Comparison of ENCODE assay signal across 14 cellular contexts in the genomic region with DNA sequence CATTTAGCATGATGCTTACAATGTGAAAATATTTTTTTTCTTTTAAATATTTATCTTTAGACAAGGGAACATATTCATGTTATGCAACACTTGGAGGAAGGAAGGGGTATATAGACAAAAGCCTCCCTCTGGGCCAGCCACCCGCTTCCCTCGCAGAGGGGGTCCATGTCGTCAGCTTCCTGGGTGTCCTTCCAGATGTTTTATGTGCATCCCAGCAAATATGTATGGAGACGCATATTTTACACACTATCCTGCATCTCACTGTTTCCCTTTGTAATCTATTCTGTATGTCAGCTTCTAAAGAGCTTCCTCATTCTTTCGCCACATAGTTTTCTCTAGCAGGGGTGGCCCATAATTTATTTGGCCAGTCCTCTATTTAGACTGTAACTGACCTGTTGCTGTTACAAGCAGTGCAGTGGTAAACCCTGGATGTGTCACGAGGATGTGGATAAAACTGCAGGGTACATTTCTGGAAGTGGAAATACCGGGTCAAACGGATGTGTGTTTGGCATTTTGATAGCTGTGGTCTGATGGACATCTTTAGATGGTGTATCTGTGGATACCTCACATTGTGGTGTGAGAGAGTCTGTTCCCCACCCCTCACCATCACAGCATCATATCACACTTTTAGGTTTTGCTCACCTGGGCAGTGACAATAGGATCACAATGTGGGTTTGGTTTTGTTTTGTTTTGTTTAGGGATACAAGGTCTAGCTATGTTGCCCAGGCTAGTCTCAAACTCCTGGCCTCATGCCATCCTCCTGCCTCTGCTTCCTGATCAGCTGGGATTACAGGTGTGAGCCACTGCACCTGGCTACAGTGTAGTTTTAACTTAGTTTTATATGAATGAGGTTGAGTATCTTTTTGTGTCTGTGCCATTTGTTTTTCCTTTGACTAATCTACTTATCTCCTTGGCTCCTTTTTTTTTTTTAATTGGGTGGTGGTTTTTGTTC. TPM values are rescaled to one million over a fixed set of nuclear protein-coding genes. Genes with fewer than 3 reads are reported as not detected.
DNase-seq lines count a peak whose midpoint lies in the region; ATAC-seq and TF ChIP-seq lines count a peak whose summit lies in the region.
"Had no signal": no experiment of that assay in that cellular context is flagged by ENCODE, and none has a peak within 500 bp of the region (broad histone marks: within the 10 kb centered on the region; RNA-seq: fewer than 3 reads in every experiment).

No MANE protein-coding gene starts in this region.

- H3K27me3 ChIP-seq in heart right ventricle (no peaks in the 10 kb centered on the region), tibial artery (peaks cover 0 to 14% of the 10 kb centered on the region in 2 donors), testis (no peaks in the 10 kb centered on the region)
- H3K27me3 ChIP-seq: heart left ventricle had no signal

- intact Hi-C loops in Right ventricle myocardium inferior (cut with DNase I): no loop called here
- intact Hi-C loops in heart right ventricle (cut with DNase I): no loop called here
- intact Hi-C loops in tibial artery (cut with DNase I; ENCODE audit: low total_unique reads): no loop called here
- intact Hi-C loops in testis (cut with DNase I; ENCODE audit: low total_unique reads): no loop called here

- H3K4me1 ChIP-seq in heart right ventricle: peaks cover 0 to 4% (median 2%) of the 10 kb centered on the region in 9 donors
- H3K4me1 ChIP-seq in tibial artery: no peaks in the 10 kb centered on the region
- peaks cover 6% of the 10 kb centered on the region for H3K4me1 ChIP-seq in testis

- no peaks in the 10 kb centered on the region for H3K9me3 Mint-ChIP-seq in activated T-cell treated with anti-CD3 and anti-CD28 coated beads, Interleukin-2, amount 50 U/mL, for 72 hours
- H3K9me3 Mint-ChIP-seq: stimulated activated effector memory CD8-positive, alpha-beta T cell treated with anti-CD3 and anti-CD28 coated beads, Interleukin-12 subunit alpha, Interleukin-12 subunit beta, amount 100 ng/mL, for 72 hours had no signal

- TF ChIP-seq POLR2A in testis (IDR thresholded peaks at IDR 0.05): no peak

- DNase-seq in Right ventricle myocardium inferior (ENCODE audit: missing footprints) (peak; percentile 2), heart right ventricle (no peak), NOMO-1 treated with DMSO at 0.1 percent for 48 hours (lab: John Stamatoyannopoulos, UW; ENCODE audit: unreplicated experiment) (peak; percentile 29), fibroblast of peridontal ligament (ENCODE audit: extremely low read depth) (peak; percentile 1), tibial artery (peak; percentile 2 to 21), midbrain (lab: John Stamatoyannopoulos, UW) (no peak), testis (no peak)
- DNase-seq in activated T-cell treated with anti-CD3 and anti-CD28 coated beads, Interleukin-2, amount 50 U/mL, for 72 hours: no peak
- DNase-seq: C1 segment of cervical spinal cord; NCI-H226; stimulated activated CD4-positive, alpha-beta T cell treated with anti-CD3 and anti-CD28 coated beads, Interleukin-2, amount 100 ng/mL, for 24 hours had no signal

- H3K36me3 ChIP-seq in heart right ventricle (no peaks in the 10 kb centered on the region), tibial artery (no peaks in the 10 kb centered on the region), testis (ENCODE audit: low read depth, missing control alignments) (no peaks in the 10 kb centered on the region)
- H3K36me3 ChIP-seq: heart left ventricle had no signal

- no peaks in the 10 kb centered on the region for H3K36me3 Mint-ChIP-seq in activated T-cell treated with anti-CD3 and anti-CD28 coated beads, Interleukin-2, amount 50 U/mL, for 72 hours (ENCODE audit: insufficient read depth in 2 of 2)
- H3K36me3 Mint-ChIP-seq: stimulated activated effector memory CD8-positive, alpha-beta T cell treated with anti-CD3 and anti-CD28 coated beads, Interleukin-12 subunit alpha, Interleukin-12 subunit beta, amount 100 ng/mL, for 72 hours had no signal

- H3K27ac ChIP-seq in heart right ventricle: no peak overlapping the region
- H3K27ac ChIP-seq in tibial artery: no peak overlapping the region
- H3K27ac ChIP-seq in testis: no peak overlapping the region
- H3K27ac ChIP-seq: heart left ventricle had no signal

- WGBS in heart right ventricle, 2 donors: 66 to 81% methylated on average over 8 of the region's 8 CpGs
- WGBS in testis, 2 donors: 73 to 76% methylated on average over 8 of the region's 8 CpGs

- H3K27me3 Mint-ChIP-seq in activated T-cell treated with anti-CD3 and anti-CD28 coated beads, Interleukin-2, amount 50 U/mL, for 72 hours (ENCODE audit: low read depth): no peaks in the 10 kb centered on the region

- no peak for ATAC-seq in Right ventricle myocardium inferior
- ATAC-seq in heart right ventricle: no peak
- ATAC-seq in activated T-cell treated with anti-CD3 and anti-CD28 coated beads, Interleukin-2, amount 50 U/mL, for 72 hours (replicated peaks in 1 of 2): no peak
- ATAC-seq: heart left ventricle; Panc1; stimulated activated effector memory CD8-positive, alpha-beta T cell treated with anti-CD3 and anti-CD28 coated beads, Interleukin-12 subunit alpha, Interleukin-12 subunit beta, amount 100 ng/mL, for 72 hours had no signal

- H3K4me3 ChIP-seq in heart right ventricle (no peak overlapping the region), tibial artery (no peak overlapping the region), testis (no peak overlapping the region)
- H3K4me3 ChIP-seq: heart left ventricle had no signal

- H3K27ac Mint-ChIP-seq in activated T-cell treated with anti-CD3 and anti-CD28 coated beads, Interleukin-2, amount 50 U/mL, for 72 hours: no peak overlapping the region
- H3K27ac Mint-ChIP-seq: stimulated activated effector memory CD8-positive, alpha-beta T cell treated with anti-CD3 and anti-CD28 coated beads, Interleukin-12 subunit alpha, Interleukin-12 subunit beta, amount 100 ng/mL, for 72 hours had no signal

- H3K9me3 ChIP-seq in heart right ventricle (no peaks in the 10 kb centered on the region), tibial artery (no peaks in the 10 kb centered on the region), testis (no peaks in the 10 kb centered on the region)
- H3K9me3 ChIP-seq: heart left ventricle had no signal

- H3K4me3 Mint-ChIP-seq in activated T-cell treated with anti-CD3 and anti-CD28 coated beads, Interleukin-2, amount 50 U/mL, for 72 hours: no peak overlapping the region
- H3K4me3 Mint-ChIP-seq: stimulated activated effector memory CD8-positive, alpha-beta T cell treated with anti-CD3 and anti-CD28 coated beads, Interleukin-12 subunit alpha, Interleukin-12 subunit beta, amount 100 ng/mL, for 72 hours had no signal

- no peak for TF ChIP-seq CTCF in heart right ventricle (IDR thresholded peaks at IDR 0.05)
- TF ChIP-seq CTCF in tibial artery (IDR thresholded peaks at IDR 0.05): no peak
- TF ChIP-seq CTCF in testis (IDR thresholded peaks at IDR 0.05): no peak

- no peaks in the 10 kb centered on the region for H3K4me1 Mint-ChIP-seq in activated T-cell treated with anti-CD3 and anti-CD28 coated beads, Interleukin-2, amount 50 U/mL, for 72 hours (ENCODE audit: low read depth)
- H3K4me1 Mint-ChIP-seq: stimulated activated effector memory CD8-positive, alpha-beta T cell treated with anti-CD3 and anti-CD28 coated beads, Interleukin-12 subunit alpha, Interleukin-12 subunit beta, amount 100 ng/mL, for 72 hours had no signal

RNA-seq across cellular contexts. Expression of gene FAM222A, which starts 31.6 kb away (rescaled TPM):
- 27.4 TPM for total RNA-seq in Right ventricle myocardium inferior
- total RNA-seq in heart right ventricle: 10 to 100 TPM in 5 of 10 donors, 1 to 10 TPM in 5; 3.4 to 26.0 (median 8.6) TPM
- 1 to 10 TPM; 2.7 to 6.2 TPM for polyA plus RNA-seq in heart right ventricle
- total RNA-seq in activated T-cell treated with anti-CD3 and anti-CD28 coated beads, Interleukin-2, amount 50 U/mL, for 72 hours: under 1 TPM; 0.53 to 0.55 TPM
- total RNA-seq in testis: 10 to 100 TPM; 75.7 to 78.6 TPM
- polyA plus RNA-seq in testis (ENCODE audit: insufficient read depth, low read depth, low replicate concordance): 34.5 TPM

Comparison
In these comparisons a context has a peak if more than half of its experiments do, and no peak if none do; other contexts are left out.
1. DNase-seq: peak in Right ventricle myocardium inferior (single experiment), NOMO-1 treated with DMSO at 0.1 percent for 48 hours (single experiment), fibroblast of peridontal ligament (single experiment) and tibial artery (2 of 2); none in heart right ventricle (0 of 2), midbrain (single experiment), activated T-cell treated with anti-CD3 and anti-CD28 coated beads, Interleukin-2, amount 50 U/mL, for 72 hours (0 of 2) and testis (single experiment).